Comparison of ENCODE assay signal across 13 cellular contexts in genomic region chr20:36147707-36148106, GRCh38. TPM values are rescaled to one million over a fixed set of nuclear protein-coding genes. Genes with fewer than 3 reads are reported as not detected.
DNase-seq lines count a peak whose midpoint lies in the region; ATAC-seq and TF ChIP-seq lines count a peak whose summit lies in the region.
"Had no signal": no experiment of that assay in that cellular context is flagged by ENCODE, and none has a peak within 500 bp of the region (broad histone marks: within the 10 kb centered on the region; RNA-seq: fewer than 3 reads in every experiment).

No MANE protein-coding gene starts in this region.

- peaks cover 78% of the 10 kb centered on the region for H3K27me3 Mint-ChIP-seq in T-helper 17 cell

- no peak overlapping the region for H3K4me3 ChIP-seq in fibroblast of pulmonary artery (replicated peaks; ENCODE audit: low read depth, low read length)
- no peak overlapping the region for H3K4me3 ChIP-seq in skeletal muscle cell (ENCODE audit: low read depth, low read length)
- H3K4me3 ChIP-seq: colonic mucosa had no signal

- ATAC-seq in T-helper 17 cell (no peak), HG03565 (IDR thresholded peaks at IDR 0.05; ENCODE audit: unreplicated experiment) (no peak), HG03196 (IDR thresholded peaks at IDR 0.05; ENCODE audit: unreplicated experiment) (no peak)
- ATAC-seq: natural killer cell treated with Interleukin-12 subunit alpha and Interleukin-12 subunit beta and Interleukin-15 and Interleukin-18, amount 100 ng/mL, for 72 hours had no signal

- TF ChIP-seq CTCF in fibroblast of pulmonary artery (IDR thresholded peaks at IDR 0.05; ENCODE audit: low read length, missing control alignments): no peak

- no peak overlapping the region for H3K4me3 Mint-ChIP-seq in T-helper 17 cell
- H3K4me3 Mint-ChIP-seq: activated CD4-positive, alpha-beta T cell treated with anti-CD3 and anti-CD28 coated beads, Interleukin-2, amount 10 ng/mL, durations not matched to agents 24 days and 14 days; natural killer cell treated with Interleukin-12 subunit alpha and Interleukin-12 subunit beta and Interleukin-15 and Interleukin-18, amount 100 ng/mL, for 72 hours had no signal

- DNase-seq in EL: peak; percentile 60
- no peak for DNase-seq in T-helper 17 cell
- peak; percentile 86 for DNase-seq in fibroblast of pulmonary artery (ENCODE audit: low read depth)
- peak; percentile 48 for DNase-seq in skeletal muscle cell (ENCODE audit: low read depth)
- DNase-seq in stimulated activated CD4-positive, alpha-beta T cell treated with anti-CD3 and anti-CD28 coated beads, Interleukin-2, amount 100 ng/mL, for 48 hours: no peak
- no peak for DNase-seq in hippocampal formation (lab: John Stamatoyannopoulos, UW)
- DNase-seq: activated CD4-positive, alpha-beta T cell treated with anti-CD3 and anti-CD28 coated beads, Interleukin-2, amount 10 ng/mL, durations not matched to agents 24 days and 14 days; anterior cingulate cortex; colonic mucosa; NCI-H1436 treated with DMSO at 0.1 percent for 48 hours had no signal

- peak overlapping the region; percentile 34 for H3K27ac Mint-ChIP-seq in T-helper 17 cell
- H3K27ac Mint-ChIP-seq: activated CD4-positive, alpha-beta T cell treated with anti-CD3 and anti-CD28 coated beads, Interleukin-2, amount 10 ng/mL, durations not matched to agents 24 days and 14 days; natural killer cell treated with Interleukin-12 subunit alpha and Interleukin-12 subunit beta and Interleukin-15 and Interleukin-18, amount 100 ng/mL, for 72 hours had no signal

- H3K36me3 Mint-ChIP-seq in T-helper 17 cell (ENCODE audit: low read depth): peaks cover 4% of the 10 kb centered on the region
- H3K36me3 Mint-ChIP-seq: natural killer cell treated with Interleukin-12 subunit alpha and Interleukin-12 subunit beta and Interleukin-15 and Interleukin-18, amount 100 ng/mL, for 72 hours had no signal

- peaks cover 5% of the 10 kb centered on the region for H3K4me1 Mint-ChIP-seq in T-helper 17 cell

- H3K9me3 ChIP-seq in T-helper 17 cell (ENCODE audit: control insufficient read depth, low read length, poor library complexity, severe bottlenecking): no peaks in the 10 kb centered on the region
- H3K9me3 ChIP-seq: colonic mucosa had no signal

RNA-seq across cellular contexts. Expression of gene EPB41L1, which starts 6.8 kb away (rescaled TPM):
- under 1 TPM; 0.23 to 0.40 TPM for total RNA-seq in T-helper 17 cell

Comparison
In these comparisons a context has a peak if more than half of its experiments do, and no peak if none do; other contexts are left out.
1. DNase-seq: peak in EL (single experiment), fibroblast of pulmonary artery (single experiment) and skeletal muscle cell (single experiment); none in T-helper 17 cell (0 of 3), stimulated activated CD4-positive, alpha-beta T cell treated with anti-CD3 and anti-CD28 coated beads, Interleukin-2, amount 100 ng/mL, for 48 hours (0 of 2) and hippocampal formation (0 of 2).